In genomic region chr12:106629797-106630669, GRCh38 we compare ENCODE assay signal across 25 cellular contexts. TPM values are rescaled to one million over a fixed set of nuclear protein-coding genes. Genes with fewer than 3 reads are reported as not detected.
A peak's percentile ranks its signal among the peaks of the same experiment; 100 is the strongest.
DNase-seq lines count a peak whose midpoint lies in the region; ATAC-seq and TF ChIP-seq lines count a peak whose summit lies in the region.
"Had no signal": no experiment of that assay in that cellular context is flagged by ENCODE, and none has a peak within 500 bp of the region (broad histone marks: within the 10 kb centered on the region; RNA-seq: fewer than 3 reads in every experiment).

No MANE protein-coding gene starts in this region.

- H3K27ac ChIP-seq in breast epithelium: no peak overlapping the region
- H3K27ac ChIP-seq: cardiac muscle cell, transverse colon had no signal

- CTCF ChIA-PET in MCF 10A (lab: Yijun Ruan, JAX): interaction anchor here (0.5 kb wide), 1 partner anchor 978 kb away, joined by 3 read pairs; no protein-coding TSS in a partner anchor

- H3K27me3 Mint-ChIP-seq in MCF 10A (ENCODE audit: insufficient read depth, unreplicated experiment): peaks cover 13% of the 10 kb centered on the region
- H3K27me3 Mint-ChIP-seq in nephron progenitor cell (ENCODE audit: low read depth, poor library complexity): peaks cover 11% of the 10 kb centered on the region

- H3K4me1 Mint-ChIP-seq in MCF 10A (ENCODE audit: insufficient read depth, unreplicated experiment) (peaks cover 7% of the 10 kb centered on the region), nephron progenitor cell (peaks cover 4% of the 10 kb centered on the region)
- H3K4me1 Mint-ChIP-seq: activated naive CD4-positive, alpha-beta T cell treated with anti-CD3 and anti-CD28 coated beads, Interleukin-2, amount 10 ng/mL, durations not matched to agents 7 days and 5 days; CD4-positive, CD25-positive, alpha-beta regulatory T cell had no signal

- no peaks in the 10 kb centered on the region for H3K9me3 ChIP-seq in breast epithelium
- H3K9me3 ChIP-seq: transverse colon had no signal

- H3K4me3 ChIP-seq in breast epithelium: no peak overlapping the region
- H3K4me3 ChIP-seq: cardiac muscle cell, transverse colon had no signal

- H3K4me3 Mint-ChIP-seq in MCF 10A (ENCODE audit: unreplicated experiment): no peak overlapping the region
- no peak overlapping the region for H3K4me3 Mint-ChIP-seq in nephron progenitor cell
- H3K4me3 Mint-ChIP-seq: activated naive CD4-positive, alpha-beta T cell treated with anti-CD3 and anti-CD28 coated beads, Interleukin-2, amount 10 ng/mL, durations not matched to agents 7 days and 5 days; CD4-positive, CD25-positive, alpha-beta regulatory T cell had no signal

- DNase-seq in MCF 10A (ENCODE audit: unreplicated experiment): peak; percentile 18
- DNase-seq in breast epithelium (ENCODE audit: low spot score in 2 of 2): no peak
- DNase-seq in RPMI7951 (ENCODE audit: low read depth): peak; percentile 58
- DNase-seq in dermis blood vessel endothelial cell: peak; percentile 54
- DNase-seq in stimulated activated CD8-positive, alpha-beta memory T cell treated with anti-CD3 and anti-CD28 coated beads, Interleukin-4, amount 100 ng/mL, for 48 hours: no peak
- no peak for DNase-seq in mucosa of gallbladder (ENCODE audit: low spot score)
- DNase-seq in nephron progenitor cell: no peak
- DNase-seq: activated CD4-positive, alpha-beta T cell treated with anti-CD3 and anti-CD28 coated beads, Interleukin-2, amount 50 U/mL, for 48 hours; activated naive CD4-positive, alpha-beta T cell treated with anti-CD3 and anti-CD28 coated beads, Interleukin-2, amount 10 ng/mL, durations not matched to agents 7 days and 5 days; activated T-cell treated with anti-CD3 and anti-CD28 coated beads, Interleukin-2, amount 50 U/mL, for 1 hour; CD4-positive, CD25-positive, alpha-beta regulatory T cell; DND-41; effector memory CD4-positive, alpha-beta T cell; left colon; midbrain; MV-4-11; NCI-H2107; NCI-H526 treated with DMSO at 0.1 percent for 48 hours; retina; stimulated activated naive CD4-positive, alpha-beta T cell treated with Interleukin-2 at 50 U/mL for 16 hours; transverse colon had no signal

- H3K36me3 Mint-ChIP-seq in MCF 10A (ENCODE audit: insufficient read depth, unreplicated experiment) (no peaks in the 10 kb centered on the region), nephron progenitor cell (ENCODE audit: low read depth) (no peaks in the 10 kb centered on the region)
- H3K36me3 Mint-ChIP-seq: activated naive CD4-positive, alpha-beta T cell treated with anti-CD3 and anti-CD28 coated beads, Interleukin-2, amount 10 ng/mL, durations not matched to agents 7 days and 5 days; CD4-positive, CD25-positive, alpha-beta regulatory T cell had no signal

- TF ChIP-seq CTCF in MCF 10A (IDR thresholded peaks at IDR 0.05; ENCODE audit: unreplicated experiment): no peak
- TF ChIP-seq CTCF in breast epithelium (IDR thresholded peaks at IDR 0.05): no peak
- TF ChIP-seq CTCF in nephron progenitor cell (IDR thresholded peaks at IDR 0.05): no peak

- H3K27ac Mint-ChIP-seq in MCF 10A (ENCODE audit: low read depth, unreplicated experiment) (no peak overlapping the region), nephron progenitor cell (no peak overlapping the region)
- H3K27ac Mint-ChIP-seq: activated naive CD4-positive, alpha-beta T cell treated with anti-CD3 and anti-CD28 coated beads, Interleukin-2, amount 10 ng/mL, durations not matched to agents 7 days and 5 days; CD4-positive, CD25-positive, alpha-beta regulatory T cell had no signal

- no TSS peak for BruUV-seq in MCF 10A (replicated peaks; lab: Mats Ljungman, UMichigan)

- POLR2A ChIA-PET in MCF 10A (lab: Yijun Ruan, JAX): no interaction called here

- no peaks in the 10 kb centered on the region for H3K36me3 ChIP-seq in breast epithelium
- H3K36me3 ChIP-seq: cardiac muscle cell, transverse colon had no signal

- peaks cover 0 to 6% of the 10 kb centered on the region in 2 donors for H3K4me1 ChIP-seq in breast epithelium
- H3K4me1 ChIP-seq: transverse colon had no signal

- H3K9me3 Mint-ChIP-seq in MCF 10A (ENCODE audit: unreplicated experiment) (no peaks in the 10 kb centered on the region), nephron progenitor cell (no peaks in the 10 kb centered on the region)
- H3K9me3 Mint-ChIP-seq: activated naive CD4-positive, alpha-beta T cell treated with anti-CD3 and anti-CD28 coated beads, Interleukin-2, amount 10 ng/mL, durations not matched to agents 7 days and 5 days; CD4-positive, CD25-positive, alpha-beta regulatory T cell had no signal

- H3K27me3 ChIP-seq in breast epithelium: no peaks in the 10 kb centered on the region
- H3K27me3 ChIP-seq: cardiac muscle cell had no signal

- no peak for TF ChIP-seq POLR2A in breast epithelium (IDR thresholded peaks at IDR 0.05)

- no peak for ATAC-seq in HG02885 (IDR thresholded peaks at IDR 0.05; ENCODE audit: poor library complexity, unreplicated experiment)
- ATAC-seq: left colon had no signal

- intact Hi-C loops in MCF 10A (cut with micrococcal nuclease): no loop called here
- intact Hi-C loops in breast epithelium (cut with DNase I; ENCODE audit: low total_unique reads): no loop called here

RNA-seq across cellular contexts. Expression of gene RFX4, which starts 47.2 kb away (rescaled TPM):
- total RNA-seq in MCF 10A (2022): not detected in 2 replicates
- under 1 TPM in 1 of 3 donors, not detected in 2; 0.64 TPM for total RNA-seq in breast epithelium
- not detected in 2 replicates for total RNA-seq in RPMI7951 (2014; rRNA removed; shearing (Covaris generic))
- total RNA-seq in dermis blood vessel endothelial cell: not detected in 2 replicates
- 0.26 TPM for total RNA-seq in mucosa of gallbladder
- total RNA-seq: A673; cardiac muscle cell; CD4-positive, CD25-positive, alpha-beta regulatory T cell; fibroblast of lung; transverse colon had no signal

Comparison
In these comparisons a context has a peak if more than half of its experiments do, and no peak if none do; other contexts are left out.
1. DNase-seq: peak in MCF 10A (single experiment), RPMI7951 (single experiment) and dermis blood vessel endothelial cell (single experiment); none in breast epithelium (0 of 2), stimulated activated CD8-positive, alpha-beta memory T cell treated with anti-CD3 and anti-CD28 coated beads, Interleukin-4, amount 100 ng/mL, for 48 hours (single experiment), mucosa of gallbladder (single experiment) and nephron progenitor cell (single experiment).